ENCODE assay signal across 1 cellular context in the genomic region with DNA sequence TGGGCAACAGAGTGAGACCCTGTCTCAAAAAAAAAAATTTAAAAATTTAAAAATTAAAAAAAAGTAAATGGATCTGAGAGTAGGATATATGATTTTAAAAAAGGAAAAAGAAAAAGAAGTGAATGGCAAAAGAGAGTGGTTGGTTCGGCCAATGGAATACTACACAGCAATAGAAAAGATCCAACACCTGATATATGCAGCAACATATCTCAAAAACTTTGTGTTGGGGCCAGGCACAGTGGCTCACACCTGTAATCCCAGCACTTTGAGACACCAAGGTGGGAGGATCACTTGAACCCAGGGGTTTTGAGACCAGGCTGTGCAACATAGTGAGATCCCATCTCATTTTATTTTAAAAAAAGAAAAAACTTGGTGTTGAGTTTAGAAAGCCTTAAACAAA.
TF ChIP-seq lines count a peak whose summit lies in the region.

No MANE protein-coding gene starts in this region.

TF ChIP-seq in HCT116, 20 proteins besides CTCF, POLR2A, EP300 and RAD21 (continued from another document):
- TF ChIP-seq, protein P1, sequence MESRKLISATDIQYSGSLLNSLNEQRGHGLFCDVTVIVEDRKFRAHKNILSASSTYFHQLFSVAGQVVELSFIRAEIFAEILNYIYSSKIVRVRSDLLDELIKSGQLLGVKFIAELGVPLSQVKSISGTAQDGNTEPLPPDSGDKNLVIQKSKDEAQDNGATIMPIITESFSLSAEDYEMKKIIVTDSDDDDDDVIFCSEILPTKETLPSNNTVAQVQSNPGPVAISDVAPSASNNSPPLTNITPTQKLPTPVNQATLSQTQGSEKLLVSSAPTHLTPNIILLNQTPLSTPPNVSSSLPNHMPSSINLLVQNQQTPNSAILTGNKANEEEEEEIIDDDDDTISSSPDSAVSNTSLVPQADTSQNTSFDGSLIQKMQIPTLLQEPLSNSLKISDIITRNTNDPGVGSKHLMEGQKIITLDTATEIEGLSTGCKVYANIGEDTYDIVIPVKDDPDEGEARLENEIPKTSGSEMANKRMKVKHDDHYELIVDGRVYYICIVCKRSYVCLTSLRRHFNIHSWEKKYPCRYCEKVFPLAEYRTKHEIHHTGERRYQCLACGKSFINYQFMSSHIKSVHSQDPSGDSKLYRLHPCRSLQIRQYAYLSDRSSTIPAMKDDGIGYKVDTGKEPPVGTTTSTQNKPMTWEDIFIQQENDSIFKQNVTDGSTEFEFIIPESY (IDR thresholded peaks at IDR 0.05; ENCODE audit: extremely low read depth, insufficient replicate concordance, low read length) = no peak
- TF ChIP-seq ATF3 (IDR thresholded peaks at IDR 0.05) = no peak
- TF ChIP-seq FOSL1 (IDR thresholded peaks at IDR 0.05; ENCODE audit: low read depth) = no peak
- TF ChIP-seq TCF7L2 (IDR thresholded peaks at IDR 0.05; ENCODE audit: borderline replicate concordance, extremely low read depth, insufficient read depth, insufficient read length) = no peak
- TF ChIP-seq EGR1 (IDR thresholded peaks at IDR 0.05; ENCODE audit: low read depth) = no peak
- TF ChIP-seq ZFX (IDR thresholded peaks at IDR 0.05) = no peak
- no peak for TF ChIP-seq JUND (IDR thresholded peaks at IDR 0.05)
- TF ChIP-seq EZH2 (IDR thresholded peaks at IDR 0.05) = no peak
- no peak for TF ChIP-seq YY1 (IDR thresholded peaks at IDR 0.05; ENCODE audit: extremely low read depth, insufficient replicate concordance, low read depth, low read length)
- no peak for TF ChIP-seq SP1 (IDR thresholded peaks at IDR 0.05; ENCODE audit: low read depth)
- TF ChIP-seq ZNF274 (IDR thresholded peaks at IDR 0.05; ENCODE audit: low read depth, low read length) = no peak
